16 cellular contexts compared by ENCODE assay signal in genomic region chr7:522938-523289, GRCh38. TPM values are rescaled to one million over a fixed set of nuclear protein-coding genes. Genes with fewer than 3 reads are reported as not detected.
A peak's percentile ranks its signal among the peaks of the same experiment; 100 is the strongest.
DNase-seq lines count a peak whose midpoint lies in the region; ATAC-seq and TF ChIP-seq lines count a peak whose summit lies in the region.
"Had no signal": no experiment of that assay in that cellular context is flagged by ENCODE, and none has a peak within 500 bp of the region (broad histone marks: within the 10 kb centered on the region; RNA-seq: fewer than 3 reads in every experiment).

No MANE protein-coding gene starts in this region.

- intact Hi-C loops in heart left ventricle (cut with DNase I) (loop anchor here in 8 of 10 donors (5.0 to 10.0 kb wide), 9 partner anchors 69 to 354 kb away; partner anchors contain the start of genes DNAAF5 (in 1 of the 8), GET4 (in 1 of the 8) and PRKAR1B (in 1 of the 8)), Right ventricle myocardium inferior (cut with DNase I) (loop anchor here (1.0 to 5.0 kb wide), 2 partner anchors 119 to 209 kb away; no protein-coding TSS in a partner anchor), dorsolateral prefrontal cortex (cut with DNase I) (loop anchor here (2.0 to 10.0 kb wide), 5 partner anchors 68 to 252 kb away; partner anchors contain the start of genes DNAAF5 (in 1 of the 2) and PRKAR1B (in 1 of the 2)), natural killer cell (cut with micrococcal nuclease) (no loop called here), upper lobe of right lung (cut with DNase I) (no loop called here)

- TF ChIP-seq POLR2A in heart left ventricle (IDR thresholded peaks at IDR 0.05), result no peak

- peaks cover 6 to 18% of the 10 kb centered on the region in 2 donors for H3K27me3 Mint-ChIP-seq in natural killer cell (ENCODE audit: low read depth in 2 of 2)

- no peaks in the 10 kb centered on the region for H4K20me1 ChIP-seq in MM.1S (ENCODE audit: insufficient read depth, low read length)

- H3K4me1 Mint-ChIP-seq in natural killer cell, result peaks cover 0 to 8% of the 10 kb centered on the region in 2 donors

- DNase-seq in heart left ventricle (no peak), Right ventricle myocardium inferior (ENCODE audit: missing footprints) (no peak), dorsolateral prefrontal cortex (no peak), natural killer cell (no peak), upper lobe of right lung (no peak), NCI-H2196 treated with DMSO at 0.1 percent for 48 hours (lab: John Stamatoyannopoulos, UW; ENCODE audit: unreplicated experiment) (no peak), MM.1S (no peak)
- DNase-seq: activated CD4-positive, alpha-beta T cell treated with anti-CD3 and anti-CD28 coated beads, Interleukin-2, amount 50 U/mL, for 1 hour; effector CD8-positive, alpha-beta T cell; NCI-H187; NCI-H774; T-helper 9 cell had no signal

- H3K9me3 ChIP-seq in heart left ventricle, result peaks cover 0 to 6% (median 0%) of the 10 kb centered on the region in 12 donors
- H3K9me3 ChIP-seq in upper lobe of right lung, result no peaks in the 10 kb centered on the region
- H3K9me3 ChIP-seq in MM.1S (replicated peaks; ENCODE audit: insufficient read depth, low read length), result no peaks in the 10 kb centered on the region
- H3K9me3 ChIP-seq: HAP-1 had no signal

- H3F3A ChIP-seq in MM.1S (ENCODE audit: insufficient read depth, low read length), result no peaks in the 10 kb centered on the region

- no peak overlapping the region for H3K4me2 ChIP-seq in MM.1S (ENCODE audit: low read depth, low read length)

- no peaks in the 10 kb centered on the region for H3K9me2 ChIP-seq in MM.1S (replicated peaks; ENCODE audit: insufficient read depth, low read length)

- H3K4me3 ChIP-seq in heart left ventricle, result peak overlapping the region; percentile 48 to 81 (median 63)
- H3K4me3 ChIP-seq in dorsolateral prefrontal cortex, result peak overlapping the region in 35 of 59 donors; percentile 37 to 95 (median 59)
- H3K4me3 ChIP-seq in upper lobe of right lung, result peak overlapping the region; percentile 52
- no peak overlapping the region for H3K4me3 ChIP-seq in MM.1S (ENCODE audit: low read length)
- H3K4me3 ChIP-seq: HAP-1 had no signal

- no peaks in the 10 kb centered on the region for H3K36me3 Mint-ChIP-seq in natural killer cell

- no peaks in the 10 kb centered on the region for H3K9me3 Mint-ChIP-seq in natural killer cell
- H3K9me3 Mint-ChIP-seq: activated T-helper 1 cell treated with anti-CD3 and anti-CD28 coated beads, Interleukin-12 subunit alpha, Interleukin-12 subunit beta, Interleukin-2, Interleukin-4 antibody, amounts not matched to agents 30 ng/mL and 10 ng/mL and 1 ng/mL, durations not matched to agents 14 hours and 24 hours and 36 hours; stimulated activated naive CD8-positive, alpha-beta T cell treated with anti-CD3 and anti-CD28 coated beads, Interleukin-15, amount 100 ng/mL, for 72 hours had no signal

- peaks cover 0 to 63% (median 27%) of the 10 kb centered on the region in 12 donors for H3K4me1 ChIP-seq in heart left ventricle
- H3K4me1 ChIP-seq in upper lobe of right lung, result peaks cover 29% of the 10 kb centered on the region
- H3K4me1 ChIP-seq in MM.1S (ENCODE audit: low read length), result no peaks in the 10 kb centered on the region

- H3K36me3 ChIP-seq in heart left ventricle (no peaks in the 10 kb centered on the region), upper lobe of right lung (no peaks in the 10 kb centered on the region), MM.1S (replicated peaks; ENCODE audit: insufficient read depth, low read length) (no peaks in the 10 kb centered on the region)
- H3K36me3 ChIP-seq: HAP-1 had no signal

- ATAC-seq in heart left ventricle (no peak), Right ventricle myocardium inferior (no peak), natural killer cell (no peak), upper lobe of right lung (no peak), GM19351 (IDR thresholded peaks at IDR 0.05; ENCODE audit: unreplicated experiment) (no peak)

- 14 to 32% (median 28%) methylated on average over 10 to 23 of the region's 23 CpGs for WGBS in heart left ventricle, 4 donors

- H2AFZ ChIP-seq in MM.1S (ENCODE audit: low read length), result no peak overlapping the region

- no peak overlapping the region for H3K9ac ChIP-seq in MM.1S (ENCODE audit: low read length)

- H3K4me3 Mint-ChIP-seq in natural killer cell, result peak overlapping the region; percentile 67

- H3K27ac ChIP-seq in heart left ventricle (peak overlapping the region; percentile 71 to 97 (median 92)), dorsolateral prefrontal cortex (no peak overlapping the region), upper lobe of right lung (no peak overlapping the region), MM.1S (ENCODE audit: low read length) (no peak overlapping the region)

- H3K79me2 ChIP-seq in MM.1S (ENCODE audit: low read length), result no peaks in the 10 kb centered on the region

- H3K27ac Mint-ChIP-seq in natural killer cell, result no peak overlapping the region
- H3K27ac Mint-ChIP-seq: activated T-helper 1 cell treated with anti-CD3 and anti-CD28 coated beads, Interleukin-12 subunit alpha, Interleukin-12 subunit beta, Interleukin-2, Interleukin-4 antibody, amounts not matched to agents 30 ng/mL and 10 ng/mL and 1 ng/mL, durations not matched to agents 14 hours and 24 hours and 36 hours; stimulated activated naive CD8-positive, alpha-beta T cell treated with anti-CD3 and anti-CD28 coated beads, Interleukin-15, amount 100 ng/mL, for 72 hours had no signal

- H3K27me3 ChIP-seq in heart left ventricle, result peaks cover 0 to 47% (median 0%) of the 10 kb centered on the region in 9 donors
- H3K27me3 ChIP-seq in dorsolateral prefrontal cortex, result peaks cover 0 to 21% (median 0%) of the 10 kb centered on the region in 45 donors
- peaks cover 32% of the 10 kb centered on the region for H3K27me3 ChIP-seq in upper lobe of right lung
- H3K27me3 ChIP-seq in MM.1S (replicated peaks; ENCODE audit: insufficient read depth, low read length), result no peaks in the 10 kb centered on the region

- TF ChIP-seq CTCF in heart left ventricle (IDR thresholded peaks at IDR 0.05) (no peak), dorsolateral prefrontal cortex (IDR thresholded peaks at IDR 0.05 in 54 of 56, conservative IDR thresholded peaks at IDR 0.05 in 2 of 56; ENCODE audit: low read depth in 1 of 56, partially characterized antibody in 56 of 56) (no peak), natural killer cell (IDR thresholded peaks at IDR 0.05) (no peak), upper lobe of right lung (IDR thresholded peaks at IDR 0.05) (no peak), MM.1S (IDR thresholded peaks at IDR 0.05; ENCODE audit: low read length) (no peak)

RNA-seq across cellular contexts. Expression of gene PDGFA, which starts 3.3 kb away (rescaled TPM):
- total RNA-seq in heart left ventricle, result 10 to 100 TPM; 19.4 to 50.9 (median 23.3) TPM
- polyA plus RNA-seq in heart left ventricle, result 10 to 100 TPM; 11.8 to 17.9 TPM
- total RNA-seq in Right ventricle myocardium inferior, result 37.2 TPM
- total RNA-seq in dorsolateral prefrontal cortex, result 100 to 1,000 TPM in 1 of 120 experiments, 10 to 100 TPM in 119; 30.5 to 103 (median 48.6) TPM
- 1 to 10 TPM in 2 of 3 donors, under 1 TPM in 1; 0.86 to 2.0 (median 1.5) TPM for total RNA-seq in natural killer cell
- total RNA-seq in upper lobe of right lung, result 57.1 TPM

Comparison
In these comparisons a context has a peak if more than half of its experiments do, and no peak if none do; other contexts are left out.
1. H3K27ac ChIP-seq: peak in heart left ventricle (12 of 12); none in dorsolateral prefrontal cortex (0 of 59), upper lobe of right lung (single experiment) and MM.1S (single experiment).
2. RNA of gene PDGFA, which starts 3.3 kb away (total RNA-seq): 57.1 TPM in upper lobe of right lung (single experiment), 30.5 to 103 TPM in dorsolateral prefrontal cortex, 37.2 TPM in Right ventricle myocardium inferior (single experiment) and 19.4 to 50.9 TPM in heart left ventricle; 0.86 to 2.0 TPM in natural killer cell; every median in the first group is over 4 times any median in the second.
3. intact Hi-C loops: an anchor here in heart left ventricle (5.0 to 10.0 kb wide), Right ventricle myocardium inferior (1.0 to 5.0 kb wide) and dorsolateral prefrontal cortex (2.0 to 10.0 kb wide); none called in natural killer cell and upper lobe of right lung.